ENCODE assay signal across 1 cellular context in the genomic region with DNA sequence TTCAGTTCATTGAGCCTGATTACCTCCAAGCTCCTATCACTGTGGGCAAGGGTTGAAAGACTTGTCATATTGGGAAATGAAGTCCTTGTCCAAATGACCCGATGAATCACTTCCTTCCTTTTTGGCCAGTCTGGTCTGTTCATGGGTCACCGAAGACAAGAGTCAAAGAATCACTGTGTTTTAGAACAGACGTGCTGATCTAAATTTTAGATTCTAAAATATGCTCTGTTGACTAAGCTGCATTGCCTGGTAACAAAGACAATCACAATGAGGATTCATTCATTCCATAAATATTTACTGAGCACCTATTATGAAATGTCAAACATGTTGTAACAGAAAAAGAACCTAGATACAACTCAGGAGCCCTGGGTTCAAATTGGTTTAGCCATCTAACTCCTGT.
TF ChIP-seq lines count a peak whose summit lies in the region.

No MANE protein-coding gene starts in this region.

TF ChIP-seq in HepG2, 621 proteins besides CTCF, POLR2A, EP300 and RAD21 (continued from another document):
- TF ChIP-seq, protein P1, sequence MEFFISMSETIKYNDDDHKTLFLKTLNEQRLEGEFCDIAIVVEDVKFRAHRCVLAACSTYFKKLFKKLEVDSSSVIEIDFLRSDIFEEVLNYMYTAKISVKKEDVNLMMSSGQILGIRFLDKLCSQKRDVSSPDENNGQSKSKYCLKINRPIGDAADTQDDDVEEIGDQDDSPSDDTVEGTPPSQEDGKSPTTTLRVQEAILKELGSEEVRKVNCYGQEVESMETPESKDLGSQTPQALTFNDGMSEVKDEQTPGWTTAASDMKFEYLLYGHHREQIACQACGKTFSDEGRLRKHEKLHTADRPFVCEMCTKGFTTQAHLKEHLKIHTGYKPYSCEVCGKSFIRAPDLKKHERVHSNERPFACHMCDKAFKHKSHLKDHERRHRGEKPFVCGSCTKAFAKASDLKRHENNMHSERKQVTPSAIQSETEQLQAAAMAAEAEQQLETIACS (CRISPR knock-in tag; IDR thresholded peaks at IDR 0.05) = no peak
- no peak for TF ChIP-seq CCAR2 (optimal IDR thresholded peaks at IDR 0.05; ENCODE audit: low read depth, low read length)
- TF ChIP-seq PRPF4 (IDR thresholded peaks at IDR 0.05; ENCODE audit: low read depth, low read length, poor library complexity, severe bottlenecking) = no peak
- TF ChIP-seq, protein P2, sequence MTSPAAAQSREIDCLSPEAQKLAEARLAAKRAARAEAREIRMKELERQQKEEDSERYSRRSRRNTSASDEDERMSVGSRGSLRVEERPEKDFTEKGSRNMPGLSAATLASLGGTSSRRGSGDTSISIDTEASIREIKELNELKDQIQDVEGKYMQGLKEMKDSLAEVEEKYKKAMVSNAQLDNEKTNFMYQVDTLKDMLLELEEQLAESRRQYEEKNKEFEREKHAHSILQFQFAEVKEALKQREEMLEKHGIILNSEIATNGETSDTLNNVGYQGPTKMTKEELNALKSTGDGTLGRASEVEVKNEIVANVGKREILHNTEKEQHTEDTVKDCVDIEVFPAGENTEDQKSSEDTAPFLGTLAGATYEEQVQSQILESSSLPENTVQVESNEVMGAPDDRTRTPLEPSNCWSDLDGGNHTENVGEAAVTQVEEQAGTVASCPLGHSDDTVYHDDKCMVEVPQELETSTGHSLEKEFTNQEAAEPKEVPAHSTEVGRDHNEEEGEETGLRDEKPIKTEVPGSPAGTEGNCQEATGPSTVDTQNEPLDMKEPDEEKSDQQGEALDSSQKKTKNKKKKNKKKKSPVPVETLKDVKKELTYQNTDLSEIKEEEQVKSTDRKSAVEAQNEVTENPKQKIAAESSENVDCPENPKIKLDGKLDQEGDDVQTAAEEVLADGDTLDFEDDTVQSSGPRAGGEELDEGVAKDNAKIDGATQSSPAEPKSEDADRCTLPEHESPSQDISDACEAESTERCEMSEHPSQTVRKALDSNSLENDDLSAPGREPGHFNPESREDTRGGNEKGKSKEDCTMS (CRISPR knock-in tag; conservative IDR thresholded peaks at IDR 0.05) = no peak
- no peak for TF ChIP-seq TBX3 (IDR thresholded peaks at IDR 0.05; ENCODE audit: borderline replicate concordance)
- no peak for TF ChIP-seq HDAC6 (IDR thresholded peaks at IDR 0.05; ENCODE audit: low read depth, low read length)
